In the genomic region with DNA sequence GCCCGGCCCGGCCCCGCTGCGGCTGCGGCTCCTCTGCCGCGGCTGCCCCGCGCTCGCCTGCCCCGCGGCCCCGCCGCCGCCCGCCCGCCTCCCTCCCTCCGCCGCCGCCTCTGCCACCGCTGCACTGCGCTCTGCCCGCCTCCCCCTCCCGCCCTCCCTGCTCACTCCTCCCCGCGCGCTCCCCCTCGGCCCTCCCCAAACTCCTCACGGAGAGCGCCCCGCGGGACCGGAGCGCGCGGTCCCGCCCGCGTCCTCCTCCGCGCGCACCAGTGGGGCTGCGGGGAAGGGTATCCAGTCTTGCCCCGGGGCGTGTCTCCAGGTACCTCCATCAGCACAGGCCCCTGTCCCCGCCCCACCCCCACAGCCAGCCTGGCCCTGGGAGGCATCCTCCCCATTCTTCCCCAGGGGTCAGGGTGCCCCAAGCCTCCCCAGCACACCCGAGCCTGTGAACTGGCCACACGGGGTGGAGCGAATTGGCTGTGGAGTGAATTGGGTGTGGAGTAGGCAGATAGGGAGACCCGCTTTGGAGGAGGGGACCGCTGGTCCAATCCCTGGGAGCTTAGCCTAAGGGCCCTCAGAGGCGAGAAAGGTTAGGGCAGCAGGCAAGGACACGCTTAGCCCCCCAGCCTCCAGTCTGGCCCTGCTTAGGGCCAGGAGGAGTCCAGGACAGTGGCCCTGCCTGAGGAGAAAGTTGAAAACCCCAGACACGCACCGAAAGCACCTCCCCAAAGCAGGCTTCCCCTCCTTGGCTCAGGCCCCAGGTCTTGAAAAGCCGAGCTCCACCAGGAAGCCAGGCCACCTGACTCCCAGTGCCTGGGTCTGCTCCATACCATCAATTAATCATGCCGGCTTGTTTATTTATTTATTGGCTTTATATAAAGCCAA, we compare ENCODE assay signal across 2 cellular contexts.
TF ChIP-seq lines count a peak whose summit lies in the region.

No MANE protein-coding gene starts in this region.

TF ChIP-seq in H1, 55 proteins besides CTCF, POLR2A, EP300 and RAD21:
- TF ChIP-seq SIN3A (conservative IDR thresholded peaks at IDR 0.05 in 1 of 2, IDR thresholded peaks at IDR 0.05 in 1 of 2; ENCODE audit: low read depth in 1 of 2, low read length in 2 of 2), result no peak
- TF ChIP-seq, protein P1, sequence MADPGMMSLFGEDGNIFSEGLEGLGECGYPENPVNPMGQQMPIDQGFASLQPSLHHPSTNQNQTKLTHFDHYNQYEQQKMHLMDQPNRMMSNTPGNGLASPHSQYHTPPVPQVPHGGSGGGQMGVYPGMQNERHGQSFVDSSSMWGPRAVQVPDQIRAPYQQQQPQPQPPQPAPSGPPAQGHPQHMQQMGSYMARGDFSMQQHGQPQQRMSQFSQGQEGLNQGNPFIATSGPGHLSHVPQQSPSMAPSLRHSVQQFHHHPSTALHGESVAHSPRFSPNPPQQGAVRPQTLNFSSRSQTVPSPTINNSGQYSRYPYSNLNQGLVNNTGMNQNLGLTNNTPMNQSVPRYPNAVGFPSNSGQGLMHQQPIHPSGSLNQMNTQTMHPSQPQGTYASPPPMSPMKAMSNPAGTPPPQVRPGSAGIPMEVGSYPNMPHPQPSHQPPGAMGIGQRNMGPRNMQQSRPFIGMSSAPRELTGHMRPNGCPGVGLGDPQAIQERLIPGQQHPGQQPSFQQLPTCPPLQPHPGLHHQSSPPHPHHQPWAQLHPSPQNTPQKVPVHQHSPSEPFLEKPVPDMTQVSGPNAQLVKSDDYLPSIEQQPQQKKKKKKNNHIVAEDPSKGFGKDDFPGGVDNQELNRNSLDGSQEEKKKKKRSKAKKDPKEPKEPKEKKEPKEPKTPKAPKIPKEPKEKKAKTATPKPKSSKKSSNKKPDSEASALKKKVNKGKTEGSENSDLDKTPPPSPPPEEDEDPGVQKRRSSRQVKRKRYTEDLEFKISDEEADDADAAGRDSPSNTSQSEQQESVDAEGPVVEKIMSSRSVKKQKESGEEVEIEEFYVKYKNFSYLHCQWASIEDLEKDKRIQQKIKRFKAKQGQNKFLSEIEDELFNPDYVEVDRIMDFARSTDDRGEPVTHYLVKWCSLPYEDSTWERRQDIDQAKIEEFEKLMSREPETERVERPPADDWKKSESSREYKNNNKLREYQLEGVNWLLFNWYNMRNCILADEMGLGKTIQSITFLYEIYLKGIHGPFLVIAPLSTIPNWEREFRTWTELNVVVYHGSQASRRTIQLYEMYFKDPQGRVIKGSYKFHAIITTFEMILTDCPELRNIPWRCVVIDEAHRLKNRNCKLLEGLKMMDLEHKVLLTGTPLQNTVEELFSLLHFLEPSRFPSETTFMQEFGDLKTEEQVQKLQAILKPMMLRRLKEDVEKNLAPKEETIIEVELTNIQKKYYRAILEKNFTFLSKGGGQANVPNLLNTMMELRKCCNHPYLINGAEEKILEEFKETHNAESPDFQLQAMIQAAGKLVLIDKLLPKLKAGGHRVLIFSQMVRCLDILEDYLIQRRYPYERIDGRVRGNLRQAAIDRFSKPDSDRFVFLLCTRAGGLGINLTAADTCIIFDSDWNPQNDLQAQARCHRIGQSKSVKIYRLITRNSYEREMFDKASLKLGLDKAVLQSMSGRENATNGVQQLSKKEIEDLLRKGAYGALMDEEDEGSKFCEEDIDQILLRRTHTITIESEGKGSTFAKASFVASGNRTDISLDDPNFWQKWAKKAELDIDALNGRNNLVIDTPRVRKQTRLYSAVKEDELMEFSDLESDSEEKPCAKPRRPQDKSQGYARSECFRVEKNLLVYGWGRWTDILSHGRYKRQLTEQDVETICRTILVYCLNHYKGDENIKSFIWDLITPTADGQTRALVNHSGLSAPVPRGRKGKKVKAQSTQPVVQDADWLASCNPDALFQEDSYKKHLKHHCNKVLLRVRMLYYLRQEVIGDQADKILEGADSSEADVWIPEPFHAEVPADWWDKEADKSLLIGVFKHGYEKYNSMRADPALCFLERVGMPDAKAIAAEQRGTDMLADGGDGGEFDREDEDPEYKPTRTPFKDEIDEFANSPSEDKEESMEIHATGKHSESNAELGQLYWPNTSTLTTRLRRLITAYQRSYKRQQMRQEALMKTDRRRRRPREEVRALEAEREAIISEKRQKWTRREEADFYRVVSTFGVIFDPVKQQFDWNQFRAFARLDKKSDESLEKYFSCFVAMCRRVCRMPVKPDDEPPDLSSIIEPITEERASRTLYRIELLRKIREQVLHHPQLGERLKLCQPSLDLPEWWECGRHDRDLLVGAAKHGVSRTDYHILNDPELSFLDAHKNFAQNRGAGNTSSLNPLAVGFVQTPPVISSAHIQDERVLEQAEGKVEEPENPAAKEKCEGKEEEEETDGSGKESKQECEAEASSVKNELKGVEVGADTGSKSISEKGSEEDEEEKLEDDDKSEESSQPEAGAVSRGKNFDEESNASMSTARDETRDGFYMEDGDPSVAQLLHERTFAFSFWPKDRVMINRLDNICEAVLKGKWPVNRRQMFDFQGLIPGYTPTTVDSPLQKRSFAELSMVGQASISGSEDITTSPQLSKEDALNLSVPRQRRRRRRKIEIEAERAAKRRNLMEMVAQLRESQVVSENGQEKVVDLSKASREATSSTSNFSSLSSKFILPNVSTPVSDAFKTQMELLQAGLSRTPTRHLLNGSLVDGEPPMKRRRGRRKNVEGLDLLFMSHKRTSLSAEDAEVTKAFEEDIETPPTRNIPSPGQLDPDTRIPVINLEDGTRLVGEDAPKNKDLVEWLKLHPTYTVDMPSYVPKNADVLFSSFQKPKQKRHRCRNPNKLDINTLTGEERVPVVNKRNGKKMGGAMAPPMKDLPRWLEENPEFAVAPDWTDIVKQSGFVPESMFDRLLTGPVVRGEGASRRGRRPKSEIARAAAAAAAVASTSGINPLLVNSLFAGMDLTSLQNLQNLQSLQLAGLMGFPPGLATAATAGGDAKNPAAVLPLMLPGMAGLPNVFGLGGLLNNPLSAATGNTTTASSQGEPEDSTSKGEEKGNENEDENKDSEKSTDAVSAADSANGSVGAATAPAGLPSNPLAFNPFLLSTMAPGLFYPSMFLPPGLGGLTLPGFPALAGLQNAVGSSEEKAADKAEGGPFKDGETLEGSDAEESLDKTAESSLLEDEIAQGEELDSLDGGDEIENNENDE (IDR thresholded peaks at IDR 0.05; ENCODE audit: insufficient replicate concordance, low read length), result no peak
- no peak for TF ChIP-seq KDM1A (IDR thresholded peaks at IDR 0.05; ENCODE audit: borderline replicate concordance, low read length)
- no peak for TF ChIP-seq GABPA (IDR thresholded peaks at IDR 0.05; ENCODE audit: borderline replicate concordance, insufficient read depth, low read length)
- no peak for TF ChIP-seq EGR1 (IDR thresholded peaks at IDR 0.05; ENCODE audit: borderline replicate concordance, low read depth, low read length)
- no peak for TF ChIP-seq CHD1 (IDR thresholded peaks at IDR 0.05; ENCODE audit: low read depth, low read length)
- TF ChIP-seq KDM4A (IDR thresholded peaks at IDR 0.05; ENCODE audit: low read depth, low read length, severe bottlenecking), result peak; percentile 70
- TF ChIP-seq SUZ12 (IDR thresholded peaks at IDR 0.05; ENCODE audit: low read length), result peak; percentile 18; the same call in 1 of the 2 replicates
- peak; percentile 12 for TF ChIP-seq EZH2 (IDR thresholded peaks at IDR 0.05; ENCODE audit: low read depth, low read length, severe bottlenecking)
- TF ChIP-seq MAFK (IDR thresholded peaks at IDR 0.05; ENCODE audit: low read depth, low read length), result no peak
- no peak for TF ChIP-seq SP1 (IDR thresholded peaks at IDR 0.05; ENCODE audit: low read depth, low read length)
- no peak for TF ChIP-seq CBX5 (IDR thresholded peaks at IDR 0.05; ENCODE audit: low read depth, low read length)
- TF ChIP-seq RBBP5 (IDR thresholded peaks at IDR 0.05; ENCODE audit: borderline replicate concordance, low read depth, low read length), result 0 out of 2 replicates have a peak, but pooled peaks have one; percentile 41
- no peak for TF ChIP-seq SP4 (IDR thresholded peaks at IDR 0.05; ENCODE audit: low read length)

TF ChIP-seq in neural cell, 6 proteins besides CTCF, POLR2A, EP300 and RAD21:
- TF ChIP-seq SMC3 (conservative IDR thresholded peaks at IDR 0.05; ENCODE audit: poor library complexity), result no peak
- no peak for TF ChIP-seq TAF1 (IDR thresholded peaks at IDR 0.05; ENCODE audit: low read depth)
- no peak for TF ChIP-seq POLR2AphosphoS5 (IDR thresholded peaks at IDR 0.05)
- no peak for TF ChIP-seq EZH2 (IDR thresholded peaks at IDR 0.05; ENCODE audit: borderline replicate concordance, insufficient read depth, low read length, poor library complexity, severe bottlenecking)
- TF ChIP-seq MXI1 (conservative IDR thresholded peaks at IDR 0.05; ENCODE audit: poor library complexity, severe bottlenecking), result no peak
- TF ChIP-seq, protein P2, sequence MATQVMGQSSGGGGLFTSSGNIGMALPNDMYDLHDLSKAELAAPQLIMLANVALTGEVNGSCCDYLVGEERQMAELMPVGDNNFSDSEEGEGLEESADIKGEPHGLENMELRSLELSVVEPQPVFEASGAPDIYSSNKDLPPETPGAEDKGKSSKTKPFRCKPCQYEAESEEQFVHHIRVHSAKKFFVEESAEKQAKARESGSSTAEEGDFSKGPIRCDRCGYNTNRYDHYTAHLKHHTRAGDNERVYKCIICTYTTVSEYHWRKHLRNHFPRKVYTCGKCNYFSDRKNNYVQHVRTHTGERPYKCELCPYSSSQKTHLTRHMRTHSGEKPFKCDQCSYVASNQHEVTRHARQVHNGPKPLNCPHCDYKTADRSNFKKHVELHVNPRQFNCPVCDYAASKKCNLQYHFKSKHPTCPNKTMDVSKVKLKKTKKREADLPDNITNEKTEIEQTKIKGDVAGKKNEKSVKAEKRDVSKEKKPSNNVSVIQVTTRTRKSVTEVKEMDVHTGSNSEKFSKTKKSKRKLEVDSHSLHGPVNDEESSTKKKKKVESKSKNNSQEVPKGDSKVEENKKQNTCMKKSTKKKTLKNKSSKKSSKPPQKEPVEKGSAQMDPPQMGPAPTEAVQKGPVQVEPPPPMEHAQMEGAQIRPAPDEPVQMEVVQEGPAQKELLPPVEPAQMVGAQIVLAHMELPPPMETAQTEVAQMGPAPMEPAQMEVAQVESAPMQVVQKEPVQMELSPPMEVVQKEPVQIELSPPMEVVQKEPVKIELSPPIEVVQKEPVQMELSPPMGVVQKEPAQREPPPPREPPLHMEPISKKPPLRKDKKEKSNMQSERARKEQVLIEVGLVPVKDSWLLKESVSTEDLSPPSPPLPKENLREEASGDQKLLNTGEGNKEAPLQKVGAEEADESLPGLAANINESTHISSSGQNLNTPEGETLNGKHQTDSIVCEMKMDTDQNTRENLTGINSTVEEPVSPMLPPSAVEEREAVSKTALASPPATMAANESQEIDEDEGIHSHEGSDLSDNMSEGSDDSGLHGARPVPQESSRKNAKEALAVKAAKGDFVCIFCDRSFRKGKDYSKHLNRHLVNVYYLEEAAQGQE (IDR thresholded peaks at IDR 0.05; ENCODE audit: borderline replicate concordance), result no peak
